Comparison of ENCODE assay signal across 18 cellular contexts in genomic region chr3:193764959-193765358, GRCh38.
"Had no signal": no experiment of that assay in that cellular context is flagged by ENCODE, and none has a peak within 500 bp of the region (broad histone marks: within the 10 kb centered on the region; RNA-seq: fewer than 3 reads in every experiment).

No MANE protein-coding gene starts in this region.

- H3K4me2 ChIP-seq: smooth muscle cell had no signal

- H3K27ac Mint-ChIP-seq: naive thymus-derived CD8-positive, alpha-beta T cell; stimulated activated effector memory CD8-positive, alpha-beta T cell treated with anti-CD3 and anti-CD28 coated beads, Interleukin-12 subunit alpha, Interleukin-12 subunit beta, amount 100 ng/mL, for 72 hours had no signal

- H3K27me3 ChIP-seq: tibial artery, upper lobe of right lung, vagina had no signal

- DNase-seq: cortex of kidney; dorsolateral prefrontal cortex; effector CD8-positive, alpha-beta T cell; heart right ventricle; islet precursor cell; mammary epithelial cell; naive thymus-derived CD8-positive, alpha-beta T cell; right cardiac atrium; stimulated activated CD4-positive, alpha-beta T cell treated with anti-CD3 and anti-CD28 coated beads, Interleukin-4, amount 100 ng/mL, for 1 hour; stimulated activated CD8-positive, alpha-beta memory T cell treated with anti-CD3 and anti-CD28 coated beads, Interleukin-4, amount 100 ng/mL, for 48 hours; stimulated activated naive CD8-positive, alpha-beta T cell treated with anti-CD3 and anti-CD28 coated beads, Interleukin-15, Interleukin-2, amounts not matched to agents 100 U/mL and 50 U/mL, for 24 hours; tibial artery; upper lobe of right lung had no signal

- H3K36me3 ChIP-seq: heart right ventricle, suprapubic skin, tibial artery, upper lobe of right lung, vagina had no signal

- H3K4me3 ChIP-seq: dorsolateral prefrontal cortex, heart right ventricle, smooth muscle cell, suprapubic skin, tibial artery, upper lobe of right lung, vagina had no signal

- H3K36me3 Mint-ChIP-seq: naive thymus-derived CD8-positive, alpha-beta T cell; stimulated activated effector memory CD8-positive, alpha-beta T cell treated with anti-CD3 and anti-CD28 coated beads, Interleukin-12 subunit alpha, Interleukin-12 subunit beta, amount 100 ng/mL, for 72 hours had no signal

- H3K4me1 ChIP-seq: tibial artery, upper lobe of right lung, vagina had no signal

- H3K4me3 Mint-ChIP-seq: naive thymus-derived CD8-positive, alpha-beta T cell; neural crest cell; stimulated activated effector memory CD8-positive, alpha-beta T cell treated with anti-CD3 and anti-CD28 coated beads, Interleukin-12 subunit alpha, Interleukin-12 subunit beta, amount 100 ng/mL, for 72 hours had no signal

- H3K9me3 ChIP-seq: heart right ventricle, suprapubic skin, tibial artery, upper lobe of right lung, vagina had no signal

- H3K4me1 Mint-ChIP-seq: naive thymus-derived CD8-positive, alpha-beta T cell; stimulated activated effector memory CD8-positive, alpha-beta T cell treated with anti-CD3 and anti-CD28 coated beads, Interleukin-12 subunit alpha, Interleukin-12 subunit beta, amount 100 ng/mL, for 72 hours had no signal

- H3K9me3 Mint-ChIP-seq: naive thymus-derived CD8-positive, alpha-beta T cell; stimulated activated effector memory CD8-positive, alpha-beta T cell treated with anti-CD3 and anti-CD28 coated beads, Interleukin-12 subunit alpha, Interleukin-12 subunit beta, amount 100 ng/mL, for 72 hours had no signal

- H3K27ac ChIP-seq: dorsolateral prefrontal cortex, heart right ventricle, suprapubic skin, tibial artery, upper lobe of right lung, vagina had no signal
